ENCODE assay signal across 8 cellular contexts in genomic region chr19:3969435-3970312, GRCh38. TPM values are rescaled to one million over a fixed set of nuclear protein-coding genes. Genes with fewer than 3 reads are reported as not detected.
DNase-seq lines count a peak whose midpoint lies in the region; ATAC-seq and TF ChIP-seq lines count a peak whose summit lies in the region.

No MANE protein-coding gene starts in this region.

- no peak for DNase-seq in CD4-positive, alpha-beta T cell
- DNase-seq in LHCN-M2 (ENCODE audit: low read depth) (peak; percentile 92), thoracic aorta (ENCODE audit: low spot score) (no peak), mesenteric fat pad (ENCODE audit: low spot score) (no peak), GM10266 (ENCODE audit: extremely low spot score) (no peak), activated gamma-delta T cell treated with Interleukin-2 at 50 U/mL for 16 hours (no peak)

- peak overlapping the region; percentile 88 for H3K4me3 ChIP-seq in thoracic aorta

- H3K36me3 Mint-ChIP-seq in CD4-positive, alpha-beta T cell (ENCODE audit: low read depth) = peaks cover 42% of the 10 kb centered on the region
- peaks cover 46% of the 10 kb centered on the region for H3K36me3 Mint-ChIP-seq in brain

- intact Hi-C loops in CD4-positive, alpha-beta T cell (cut with DNase I, micrococcal nuclease) = loop anchor here in 1 of 2 experiments (2.0 kb wide), 1 partner anchor 15 kb away; the partner anchor contains the start of gene EEF2

- no peaks in the 10 kb centered on the region for H3K9me3 ChIP-seq in CD4-positive, alpha-beta T cell (ENCODE audit: control insufficient read depth, low read length)
- H3K9me3 ChIP-seq in thoracic aorta = no peaks in the 10 kb centered on the region

- H3K36me3 ChIP-seq in thoracic aorta = peaks cover 34% of the 10 kb centered on the region

- H3K9me3 Mint-ChIP-seq in CD4-positive, alpha-beta T cell = no peaks in the 10 kb centered on the region
- H3K9me3 Mint-ChIP-seq in brain = no peaks in the 10 kb centered on the region

- H3K4me1 ChIP-seq in thoracic aorta (ENCODE audit: control insufficient read depth in 1 of 2, low read depth in 2 of 2) = peaks cover 36 to 48% of the 10 kb centered on the region in 2 donors

- H3K27me3 Mint-ChIP-seq in CD4-positive, alpha-beta T cell = no peaks in the 10 kb centered on the region
- peaks cover 10% of the 10 kb centered on the region for H3K27me3 Mint-ChIP-seq in brain

- ATAC-seq in CD4-positive, alpha-beta T cell (ENCODE audit: poor library complexity) = no peak
- ATAC-seq in thoracic aorta (ENCODE audit: insufficient number of reproducible peaks, low FRiP score, low read depth) = peak; percentile 45

- CTCF ChIA-PET in CD4-positive, alpha-beta T cell (lab: Charles Lee) = interaction anchor here (4.4 kb wide), 1 partner anchor 18 kb away, joined by 29 read pairs; no protein-coding TSS in a partner anchor

- H3K4me1 Mint-ChIP-seq in CD4-positive, alpha-beta T cell (ENCODE audit: low read depth) = peaks cover 22% of the 10 kb centered on the region
- peaks cover 30% of the 10 kb centered on the region for H3K4me1 Mint-ChIP-seq in brain

- POLR2A ChIA-PET in CD4-positive, alpha-beta T cell (lab: Charles Lee) = interaction anchor here (1.3 to 4.6 kb wide), 2 partner anchors 10 to 14 kb away, joined by 7 to 72 read pairs; partner anchors contain the start of gene EEF2

- peak overlapping the region; percentile 88 for H3K4me3 Mint-ChIP-seq in CD4-positive, alpha-beta T cell
- H3K4me3 Mint-ChIP-seq in brain = peak overlapping the region; percentile 83 to 99 (median 90)

- H3K27ac ChIP-seq in CD4-positive, alpha-beta T cell (ENCODE audit: low read depth, low read length) = no peak overlapping the region
- peak overlapping the region; percentile 68 for H3K27ac ChIP-seq in layer of hippocampus (ENCODE audit: low read depth, low read length)
- H3K27ac ChIP-seq in thoracic aorta = peak overlapping the region; percentile 96 to 99

- peak overlapping the region; percentile 84 for H3K27ac Mint-ChIP-seq in CD4-positive, alpha-beta T cell
- peak overlapping the region; percentile 87 to 94 (median 93) for H3K27ac Mint-ChIP-seq in brain

- TF ChIP-seq CTCF in CD4-positive, alpha-beta T cell (IDR thresholded peaks at IDR 0.05) = no peak
- TF ChIP-seq CTCF in brain (conservative IDR thresholded peaks at IDR 0.05) (no peak), thoracic aorta (IDR thresholded peaks at IDR 0.05) (peak; percentile 9), GM10266 (IDR thresholded peaks at IDR 0.05; ENCODE audit: control insufficient read depth, insufficient read depth, low read depth, missing control alignments) (no peak)

- H3K27me3 ChIP-seq in CD4-positive, alpha-beta T cell (ENCODE audit: control insufficient read depth, insufficient read depth, low read length) = no peaks in the 10 kb centered on the region
- no peaks in the 10 kb centered on the region for H3K27me3 ChIP-seq in layer of hippocampus (ENCODE audit: control insufficient read depth, insufficient read depth, low read length)
- H3K27me3 ChIP-seq in thoracic aorta (replicated peaks; ENCODE audit: insufficient read depth) = no peaks in the 10 kb centered on the region

RNA-seq across cellular contexts. Expression of gene DAPK3, which starts 1.2 kb away (rescaled TPM):
- total RNA-seq in CD4-positive, alpha-beta T cell = 10 to 100 TPM; 21.1 to 22.9 TPM
- total RNA-seq in LHCN-M2 (2014; rRNA removed) = 135 and 150 TPM in 2 replicates
- polyA plus RNA-seq in LHCN-M2 (2012) = 126 TPM
- 83.8 TPM for polyA plus RNA-seq in brain (ENCODE audit: insufficient read depth, low read depth, low replicate concordance)
- total RNA-seq in thoracic aorta = 100 to 1,000 TPM; 167 to 241 TPM
- total RNA-seq in mesenteric fat pad = 56.5 TPM

RNA-seq across cellular contexts. Expression of gene EEF2, which starts 15.6 kb away (rescaled TPM):
- total RNA-seq in CD4-positive, alpha-beta T cell = 1,000 to 10,000 TPM; 2,756 to 2,866 TPM
- total RNA-seq in LHCN-M2 (2014; rRNA removed) (2,004 and 2,150 TPM in 2 replicates), thoracic aorta (1,000 to 10,000 TPM; 1,268 to 1,436 TPM), mesenteric fat pad (2,131 TPM)
- polyA plus RNA-seq in LHCN-M2 (2012) = 2,632 TPM
- 3,920 TPM for polyA plus RNA-seq in brain (ENCODE audit: insufficient read depth, low read depth, low replicate concordance)

RNA-seq across cellular contexts. Expression of gene NMRK2, which starts 36.8 kb away (rescaled TPM):
- total RNA-seq in CD4-positive, alpha-beta T cell = not detected
- total RNA-seq in LHCN-M2 (2014; rRNA removed) (not detected in 2 replicates), thoracic aorta (1 to 10 TPM in 1 of 2 donors, not detected in 1; 1.8 TPM), mesenteric fat pad (not detected)
- not detected for polyA plus RNA-seq in LHCN-M2 (2012)
- 0.31 TPM for polyA plus RNA-seq in brain (ENCODE audit: insufficient read depth, low read depth, low replicate concordance)

RNA-seq across cellular contexts. Expression of gene PIAS4, which starts 37.9 kb away (rescaled TPM):
- 10 to 100 TPM; 14.5 to 16.5 TPM for total RNA-seq in CD4-positive, alpha-beta T cell
- total RNA-seq in LHCN-M2 (2014; rRNA removed) (17.6 and 18.1 TPM in 2 replicates), thoracic aorta (10 to 100 TPM; 10.2 to 32.2 TPM), mesenteric fat pad (17.9 TPM)
- polyA plus RNA-seq in LHCN-M2 (2012) = 17.7 TPM
- polyA plus RNA-seq in brain (ENCODE audit: insufficient read depth, low read depth, low replicate concordance) = 41.9 TPM
